ENCODE assay signal across 1 cellular context in the genomic region with DNA sequence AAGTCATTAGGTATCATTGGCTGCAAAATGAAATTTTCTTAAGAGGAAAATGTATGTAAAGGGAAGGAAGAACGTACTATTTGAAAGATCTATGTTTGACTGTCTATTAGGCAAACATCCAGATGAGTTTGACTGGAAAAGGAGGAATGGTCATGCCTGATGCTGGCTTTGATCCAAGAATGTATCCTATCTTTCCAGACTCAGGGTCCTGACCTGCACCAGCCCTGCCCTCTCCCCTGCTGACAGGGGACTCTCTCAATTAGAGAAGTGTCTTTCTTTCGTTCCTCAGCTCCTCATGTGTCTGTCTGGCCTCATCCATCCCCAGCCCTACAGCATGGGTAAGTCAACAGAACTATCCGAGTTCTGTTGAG.
TF ChIP-seq lines count a peak whose summit lies in the region.

No MANE protein-coding gene starts in this region.

TF ChIP-seq in HepG2, 621 proteins besides CTCF, POLR2A, EP300 and RAD21 (continues in another document):
- TF ChIP-seq GZF1 (CRISPR knock-in tag; IDR thresholded peaks at IDR 0.05) (no peak), KDM4B (CRISPR knock-in tag; IDR thresholded peaks at IDR 0.05) (no peak), MIXL1 (CRISPR knock-in tag; IDR thresholded peaks at IDR 0.05) (no peak), ZNF816 (CRISPR knock-in tag; IDR thresholded peaks at IDR 0.05; ENCODE audit: borderline replicate concordance) (no peak), ZNF232 (CRISPR knock-in tag; IDR thresholded peaks at IDR 0.05; ENCODE audit: borderline replicate concordance) (no peak), FOXA3 (CRISPR knock-in tag; IDR thresholded peaks at IDR 0.05) (peak; percentile 4), CHCHD3 (CRISPR knock-in tag; IDR thresholded peaks at IDR 0.05) (no peak), SALL1 (CRISPR knock-in tag; IDR thresholded peaks at IDR 0.05) (0 out of 2 replicates have a peak, but pooled peaks have one; percentile 1), DNMT1 (CRISPR knock-in tag; IDR thresholded peaks at IDR 0.05) (no peak), ZZZ3 (CRISPR knock-in tag; IDR thresholded peaks at IDR 0.05; ENCODE audit: borderline replicate concordance) (no peak), NPAS2 (CRISPR knock-in tag; IDR thresholded peaks at IDR 0.05; ENCODE audit: borderline replicate concordance) (no peak), SSRP1 (CRISPR knock-in tag; IDR thresholded peaks at IDR 0.05) (no peak), WIZ (CRISPR knock-in tag; IDR thresholded peaks at IDR 0.05) (no peak), NFE2L2 (IDR thresholded peaks at IDR 0.05; ENCODE audit: low read length) (no peak), ZNF883 (CRISPR knock-in tag; IDR thresholded peaks at IDR 0.05; ENCODE audit: not compliant biosample characterization) (no peak), POLR2G (IDR thresholded peaks at IDR 0.05; ENCODE audit: low read depth, low read length) (no peak), EHMT2 (IDR thresholded peaks at IDR 0.05; ENCODE audit: borderline replicate concordance, low read depth, low read length) (peak; percentile 20; the same call in 1 of the 2 replicates), GATA4 (IDR thresholded peaks at IDR 0.05; ENCODE audit: borderline replicate concordance, low read depth) (no peak), RARA (CRISPR knock-in tag; IDR thresholded peaks at IDR 0.05) (peak; percentile 48; the same call in 1 of the 2 replicates), TAF1 (CRISPR knock-in tag; IDR thresholded peaks at IDR 0.05) (no peak), FOXK2 (IDR thresholded peaks at IDR 0.05) (no peak), ZFYVE20 (CRISPR knock-in tag; IDR thresholded peaks at IDR 0.05; ENCODE audit: borderline replicate concordance, low read depth) (no peak), CREM (IDR thresholded peaks at IDR 0.05) (no peak), CREM (CRISPR knock-in tag; IDR thresholded peaks at IDR 0.05) (no peak), CEBPB (IDR thresholded peaks at IDR 0.05; ENCODE audit: borderline replicate concordance, low read depth, low read length) (no peak), SOX13 (IDR thresholded peaks at IDR 0.05) (no peak), SOX13 (CRISPR knock-in tag; conservative IDR thresholded peaks at IDR 0.05 in 1 of 2, IDR thresholded peaks at IDR 0.05 in 1 of 2) (peak in 1 of 2 experiments; percentile 1; a peak in 1 of 4 replicates), PHF5A (CRISPR knock-in tag; IDR thresholded peaks at IDR 0.05; ENCODE audit: low read depth, unreplicated experiment) (no peak), HHEX (CRISPR knock-in tag; IDR thresholded peaks at IDR 0.05) (no peak), SIN3B (IDR thresholded peaks at IDR 0.05; ENCODE audit: low read length) (no peak), ZNF605 (CRISPR knock-in tag; IDR thresholded peaks at IDR 0.05) (no peak), CC2D1A (CRISPR knock-in tag; IDR thresholded peaks at IDR 0.05) (no peak), ZNF607 (CRISPR knock-in tag; IDR thresholded peaks at IDR 0.05; ENCODE audit: borderline replicate concordance) (0 out of 2 replicates have a peak, but pooled peaks have one; percentile 46)
- TF ChIP-seq, protein P1, sequence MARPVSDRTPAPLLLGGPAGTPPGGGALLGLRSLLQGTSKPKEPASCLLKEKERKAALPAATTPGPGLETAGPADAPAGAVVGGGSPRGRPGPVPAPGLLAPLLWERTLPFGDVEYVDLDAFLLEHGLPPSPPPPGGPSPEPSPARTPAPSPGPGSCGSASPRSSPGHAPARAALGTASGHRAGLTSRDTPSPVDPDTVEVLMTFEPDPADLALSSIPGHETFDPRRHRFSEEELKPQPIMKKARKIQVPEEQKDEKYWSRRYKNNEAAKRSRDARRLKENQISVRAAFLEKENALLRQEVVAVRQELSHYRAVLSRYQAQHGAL (CRISPR knock-in tag; IDR thresholded peaks at IDR 0.05; ENCODE audit: not compliant biosample characterization) = no peak
- TF ChIP-seq, protein P2, sequence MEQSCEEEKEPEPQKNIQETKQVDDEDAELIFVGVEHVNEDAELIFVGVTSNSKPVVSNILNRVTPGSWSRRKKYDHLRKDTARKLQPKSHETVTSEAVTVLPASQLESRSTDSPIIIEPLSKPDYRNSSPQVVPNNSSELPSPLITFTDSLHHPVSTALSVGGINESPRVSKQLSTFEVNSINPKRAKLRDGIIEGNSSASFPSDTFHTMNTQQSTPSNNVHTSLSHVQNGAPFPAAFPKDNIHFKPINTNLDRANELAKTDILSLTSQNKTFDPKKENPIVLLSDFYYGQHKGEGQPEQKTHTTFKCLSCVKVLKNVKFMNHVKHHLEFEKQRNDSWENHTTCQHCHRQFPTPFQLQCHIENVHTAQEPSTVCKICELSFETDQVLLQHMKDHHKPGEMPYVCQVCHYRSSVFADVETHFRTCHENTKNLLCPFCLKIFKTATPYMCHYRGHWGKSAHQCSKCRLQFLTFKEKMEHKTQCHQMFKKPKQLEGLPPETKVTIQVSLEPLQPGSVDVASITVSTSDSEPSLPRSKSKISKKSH (CRISPR knock-in tag; IDR thresholded peaks at IDR 0.05; ENCODE audit: borderline replicate concordance) = no peak
- TF ChIP-seq, protein P3, sequence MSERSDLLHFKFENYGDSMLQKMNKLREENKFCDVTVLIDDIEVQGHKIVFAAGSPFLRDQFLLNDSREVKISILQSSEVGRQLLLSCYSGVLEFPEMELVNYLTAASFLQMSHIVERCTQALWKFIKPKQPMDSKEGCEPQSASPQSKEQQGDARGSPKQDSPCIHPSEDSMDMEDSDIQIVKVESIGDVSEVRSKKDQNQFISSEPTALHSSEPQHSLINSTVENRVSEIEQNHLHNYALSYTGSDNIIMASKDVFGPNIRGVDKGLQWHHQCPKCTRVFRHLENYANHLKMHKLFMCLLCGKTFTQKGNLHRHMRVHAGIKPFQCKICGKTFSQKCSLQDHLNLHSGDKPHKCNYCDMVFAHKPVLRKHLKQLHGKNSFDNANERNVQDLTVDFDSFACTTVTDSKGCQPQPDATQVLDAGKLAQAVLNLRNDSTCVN (CRISPR knock-in tag; IDR thresholded peaks at IDR 0.05; ENCODE audit: borderline replicate concordance) = peak; percentile 87
- TF ChIP-seq, protein P4, sequence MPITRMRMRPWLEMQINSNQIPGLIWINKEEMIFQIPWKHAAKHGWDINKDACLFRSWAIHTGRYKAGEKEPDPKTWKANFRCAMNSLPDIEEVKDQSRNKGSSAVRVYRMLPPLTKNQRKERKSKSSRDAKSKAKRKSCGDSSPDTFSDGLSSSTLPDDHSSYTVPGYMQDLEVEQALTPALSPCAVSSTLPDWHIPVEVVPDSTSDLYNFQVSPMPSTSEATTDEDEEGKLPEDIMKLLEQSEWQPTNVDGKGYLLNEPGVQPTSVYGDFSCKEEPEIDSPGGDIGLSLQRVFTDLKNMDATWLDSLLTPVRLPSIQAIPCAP (CRISPR knock-in tag; IDR thresholded peaks at IDR 0.05; ENCODE audit: low read depth) = no peak
- TF ChIP-seq, protein P5, sequence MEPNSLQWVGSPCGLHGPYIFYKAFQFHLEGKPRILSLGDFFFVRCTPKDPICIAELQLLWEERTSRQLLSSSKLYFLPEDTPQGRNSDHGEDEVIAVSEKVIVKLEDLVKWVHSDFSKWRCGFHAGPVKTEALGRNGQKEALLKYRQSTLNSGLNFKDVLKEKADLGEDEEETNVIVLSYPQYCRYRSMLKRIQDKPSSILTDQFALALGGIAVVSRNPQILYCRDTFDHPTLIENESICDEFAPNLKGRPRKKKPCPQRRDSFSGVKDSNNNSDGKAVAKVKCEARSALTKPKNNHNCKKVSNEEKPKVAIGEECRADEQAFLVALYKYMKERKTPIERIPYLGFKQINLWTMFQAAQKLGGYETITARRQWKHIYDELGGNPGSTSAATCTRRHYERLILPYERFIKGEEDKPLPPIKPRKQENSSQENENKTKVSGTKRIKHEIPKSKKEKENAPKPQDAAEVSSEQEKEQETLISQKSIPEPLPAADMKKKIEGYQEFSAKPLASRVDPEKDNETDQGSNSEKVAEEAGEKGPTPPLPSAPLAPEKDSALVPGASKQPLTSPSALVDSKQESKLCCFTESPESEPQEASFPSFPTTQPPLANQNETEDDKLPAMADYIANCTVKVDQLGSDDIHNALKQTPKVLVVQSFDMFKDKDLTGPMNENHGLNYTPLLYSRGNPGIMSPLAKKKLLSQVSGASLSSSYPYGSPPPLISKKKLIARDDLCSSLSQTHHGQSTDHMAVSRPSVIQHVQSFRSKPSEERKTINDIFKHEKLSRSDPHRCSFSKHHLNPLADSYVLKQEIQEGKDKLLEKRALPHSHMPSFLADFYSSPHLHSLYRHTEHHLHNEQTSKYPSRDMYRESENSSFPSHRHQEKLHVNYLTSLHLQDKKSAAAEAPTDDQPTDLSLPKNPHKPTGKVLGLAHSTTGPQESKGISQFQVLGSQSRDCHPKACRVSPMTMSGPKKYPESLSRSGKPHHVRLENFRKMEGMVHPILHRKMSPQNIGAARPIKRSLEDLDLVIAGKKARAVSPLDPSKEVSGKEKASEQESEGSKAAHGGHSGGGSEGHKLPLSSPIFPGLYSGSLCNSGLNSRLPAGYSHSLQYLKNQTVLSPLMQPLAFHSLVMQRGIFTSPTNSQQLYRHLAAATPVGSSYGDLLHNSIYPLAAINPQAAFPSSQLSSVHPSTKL (CRISPR knock-in tag; IDR thresholded peaks at IDR 0.05) = peak; percentile 8; the same call in 1 of the 2 replicates
- TF ChIP-seq, protein P6, sequence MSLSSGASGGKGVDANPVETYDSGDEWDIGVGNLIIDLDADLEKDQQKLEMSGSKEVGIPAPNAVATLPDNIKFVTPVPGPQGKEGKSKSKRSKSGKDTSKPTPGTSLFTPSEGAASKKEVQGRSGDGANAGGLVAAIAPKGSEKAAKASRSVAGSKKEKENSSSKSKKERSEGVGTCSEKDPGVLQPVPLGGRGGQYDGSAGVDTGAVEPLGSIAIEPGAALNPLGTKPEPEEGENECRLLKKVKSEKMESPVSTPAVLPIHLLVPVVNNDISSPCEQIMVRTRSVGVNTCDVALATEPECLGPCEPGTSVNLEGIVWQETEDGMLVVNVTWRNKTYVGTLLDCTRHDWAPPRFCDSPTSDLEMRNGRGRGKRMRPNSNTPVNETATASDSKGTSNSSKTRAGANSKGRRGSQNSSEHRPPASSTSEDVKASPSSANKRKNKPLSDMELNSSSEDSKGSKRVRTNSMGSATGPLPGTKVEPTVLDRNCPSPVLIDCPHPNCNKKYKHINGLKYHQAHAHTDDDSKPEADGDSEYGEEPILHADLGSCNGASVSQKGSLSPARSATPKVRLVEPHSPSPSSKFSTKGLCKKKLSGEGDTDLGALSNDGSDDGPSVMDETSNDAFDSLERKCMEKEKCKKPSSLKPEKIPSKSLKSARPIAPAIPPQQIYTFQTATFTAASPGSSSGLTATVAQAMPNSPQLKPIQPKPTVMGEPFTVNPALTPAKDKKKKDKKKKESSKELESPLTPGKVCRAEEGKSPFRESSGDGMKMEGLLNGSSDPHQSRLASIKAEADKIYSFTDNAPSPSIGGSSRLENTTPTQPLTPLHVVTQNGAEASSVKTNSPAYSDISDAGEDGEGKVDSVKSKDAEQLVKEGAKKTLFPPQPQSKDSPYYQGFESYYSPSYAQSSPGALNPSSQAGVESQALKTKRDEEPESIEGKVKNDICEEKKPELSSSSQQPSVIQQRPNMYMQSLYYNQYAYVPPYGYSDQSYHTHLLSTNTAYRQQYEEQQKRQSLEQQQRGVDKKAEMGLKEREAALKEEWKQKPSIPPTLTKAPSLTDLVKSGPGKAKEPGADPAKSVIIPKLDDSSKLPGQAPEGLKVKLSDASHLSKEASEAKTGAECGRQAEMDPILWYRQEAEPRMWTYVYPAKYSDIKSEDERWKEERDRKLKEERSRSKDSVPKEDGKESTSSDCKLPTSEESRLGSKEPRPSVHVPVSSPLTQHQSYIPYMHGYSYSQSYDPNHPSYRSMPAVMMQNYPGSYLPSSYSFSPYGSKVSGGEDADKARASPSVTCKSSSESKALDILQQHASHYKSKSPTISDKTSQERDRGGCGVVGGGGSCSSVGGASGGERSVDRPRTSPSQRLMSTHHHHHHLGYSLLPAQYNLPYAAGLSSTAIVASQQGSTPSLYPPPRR (CRISPR knock-in tag; IDR thresholded peaks at IDR 0.05; ENCODE audit: borderline replicate concordance) = peak; percentile 11; the same call in 1 of the 2 replicates
- TF ChIP-seq, protein P7, sequence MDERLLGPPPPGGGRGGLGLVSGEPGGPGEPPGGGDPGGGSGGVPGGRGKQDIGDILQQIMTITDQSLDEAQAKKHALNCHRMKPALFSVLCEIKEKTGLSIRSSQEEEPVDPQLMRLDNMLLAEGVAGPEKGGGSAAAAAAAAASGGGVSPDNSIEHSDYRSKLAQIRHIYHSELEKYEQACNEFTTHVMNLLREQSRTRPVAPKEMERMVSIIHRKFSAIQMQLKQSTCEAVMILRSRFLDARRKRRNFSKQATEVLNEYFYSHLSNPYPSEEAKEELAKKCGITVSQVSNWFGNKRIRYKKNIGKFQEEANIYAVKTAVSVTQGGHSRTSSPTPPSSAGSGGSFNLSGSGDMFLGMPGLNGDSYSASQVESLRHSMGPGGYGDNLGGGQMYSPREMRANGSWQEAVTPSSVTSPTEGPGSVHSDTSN (CRISPR knock-in tag; IDR thresholded peaks at IDR 0.05) = no peak
- TF ChIP-seq, protein P8, sequence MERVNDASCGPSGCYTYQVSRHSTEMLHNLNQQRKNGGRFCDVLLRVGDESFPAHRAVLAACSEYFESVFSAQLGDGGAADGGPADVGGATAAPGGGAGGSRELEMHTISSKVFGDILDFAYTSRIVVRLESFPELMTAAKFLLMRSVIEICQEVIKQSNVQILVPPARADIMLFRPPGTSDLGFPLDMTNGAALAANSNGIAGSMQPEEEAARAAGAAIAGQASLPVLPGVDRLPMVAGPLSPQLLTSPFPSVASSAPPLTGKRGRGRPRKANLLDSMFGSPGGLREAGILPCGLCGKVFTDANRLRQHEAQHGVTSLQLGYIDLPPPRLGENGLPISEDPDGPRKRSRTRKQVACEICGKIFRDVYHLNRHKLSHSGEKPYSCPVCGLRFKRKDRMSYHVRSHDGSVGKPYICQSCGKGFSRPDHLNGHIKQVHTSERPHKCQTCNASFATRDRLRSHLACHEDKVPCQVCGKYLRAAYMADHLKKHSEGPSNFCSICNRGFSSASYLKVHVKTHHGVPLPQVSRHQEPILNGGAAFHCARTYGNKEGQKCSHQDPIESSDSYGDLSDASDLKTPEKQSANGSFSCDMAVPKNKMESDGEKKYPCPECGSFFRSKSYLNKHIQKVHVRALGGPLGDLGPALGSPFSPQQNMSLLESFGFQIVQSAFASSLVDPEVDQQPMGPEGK (CRISPR knock-in tag; IDR thresholded peaks at IDR 0.05) = no peak
